29 cellular contexts compared by ENCODE assay signal in the genomic region with DNA sequence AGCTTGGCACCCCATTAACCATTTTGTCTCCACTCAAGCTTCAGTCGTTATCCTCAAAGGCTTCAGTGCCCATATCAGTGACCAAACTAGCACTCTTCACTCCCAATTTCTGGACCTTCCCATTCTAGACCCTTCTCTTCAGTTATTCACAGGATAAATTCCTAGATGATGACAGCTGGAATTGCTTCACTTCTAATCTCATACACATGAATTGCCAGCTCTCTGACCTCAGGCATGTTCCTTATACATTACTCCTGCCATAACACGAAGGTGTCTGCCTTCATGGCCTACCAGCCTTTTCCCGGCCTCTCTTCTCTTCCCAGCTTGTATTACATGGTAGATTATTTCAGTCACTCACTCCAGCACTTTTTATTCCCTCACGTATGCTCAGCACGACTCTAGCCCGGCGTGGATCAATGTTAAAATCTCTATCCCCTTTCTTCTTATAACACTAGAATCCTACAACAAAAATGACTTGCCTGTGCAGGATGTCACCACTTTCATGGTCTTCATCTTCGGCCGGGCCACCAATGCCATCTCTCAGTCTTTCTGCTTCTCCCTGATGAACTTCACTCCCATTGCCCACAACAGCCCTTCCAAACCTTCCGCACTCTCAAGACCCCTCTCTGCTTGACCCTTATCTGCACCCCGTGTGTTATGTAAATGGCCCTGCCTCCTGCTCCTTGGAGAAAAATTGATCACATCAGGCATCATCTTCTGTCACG. TPM values are rescaled to one million over a fixed set of nuclear protein-coding genes. Genes with fewer than 3 reads are reported as not detected.
DNase-seq lines count a peak whose midpoint lies in the region; ATAC-seq and TF ChIP-seq lines count a peak whose summit lies in the region.
"Had no signal": no experiment of that assay in that cellular context is flagged by ENCODE, and none has a peak within 500 bp of the region (broad histone marks: within the 10 kb centered on the region; RNA-seq: fewer than 3 reads in every experiment).

No MANE protein-coding gene starts in this region.

- DNase-seq in right atrium auricular region (ENCODE audit: low spot score), result peak; percentile 40
- DNase-seq in Right ventricle myocardium inferior (ENCODE audit: missing footprints), result no peak
- DNase-seq in esophagus muscularis mucosa (ENCODE audit: extremely low spot score), result peak; percentile 86
- DNase-seq in mesenteric fat pad (ENCODE audit: low spot score), result peak; percentile 20
- DNase-seq in activated CD4-positive, alpha-beta T cell treated with anti-CD3 and anti-CD28 coated beads for 1 hour, result no peak
- no peak for DNase-seq in DMS53 treated with DMSO at 0.1 percent for 48 hours (lab: John Stamatoyannopoulos, UW; ENCODE audit: unreplicated experiment)
- DNase-seq: activated CD4-positive, alpha-beta T cell treated with anti-CD3 and anti-CD28 coated beads, Interleukin-2, amount 50 U/mL, for 1 hour; activated naive CD4-positive, alpha-beta T cell treated with anti-CD3 and anti-CD28 coated beads, Interleukin-2, amount 10 ng/mL, durations not matched to agents 7 days and 5 days; amygdala; CD8-positive, alpha-beta T cell; DMS 273 treated with DMSO at 0.1 percent for 48 hours; head of caudate nucleus; NCI-H1092 treated with DMSO at 0.1 percent for 48 hours; NCI-H187; NCI-H524 treated with DMSO at 0.1 percent for 48 hours; NK-92 treated with Interleukin-12 subunit alpha and Interleukin-12 subunit beta, amount 100 ng/mL, for 24 hours; PC-9; SIG-M5; sigmoid colon; stimulated activated naive CD4-positive, alpha-beta T cell treated with Interleukin-2 at 50 U/mL for 16 hours; SW 1271; T-helper 9 cell had no signal

- H3K27ac ChIP-seq in right atrium auricular region (no peak overlapping the region), esophagus muscularis mucosa (replicated peaks in 1 of 4) (no peak overlapping the region)
- H3K27ac ChIP-seq: cardiac muscle cell, PC-9, prostate gland, sigmoid colon had no signal

- intact Hi-C loops in Right ventricle myocardium inferior (cut with DNase I), result no loop called here
- intact Hi-C loops in esophagus muscularis mucosa (cut with DNase I), result no loop called here

- ATAC-seq in Right ventricle myocardium inferior (no peak), HG03139 (IDR thresholded peaks at IDR 0.05; ENCODE audit: unreplicated experiment) (no peak), HG02870 (IDR thresholded peaks at IDR 0.05; ENCODE audit: unreplicated experiment) (no peak)
- ATAC-seq: CD8-positive, alpha-beta T cell; K562 had no signal

- H3K4me3 ChIP-seq in right atrium auricular region, result no peak overlapping the region
- no peak overlapping the region for H3K4me3 ChIP-seq in esophagus muscularis mucosa
- H3K4me3 ChIP-seq: cardiac muscle cell, K562, PC-9, prostate gland, sigmoid colon had no signal

- peaks cover 0 to 8% of the 10 kb centered on the region in 2 donors for H3K4me1 ChIP-seq in right atrium auricular region
- peaks cover 6 to 25% (median 16%) of the 10 kb centered on the region in 4 donors for H3K4me1 ChIP-seq in esophagus muscularis mucosa
- H3K4me1 ChIP-seq: prostate gland had no signal

- no peaks in the 10 kb centered on the region for H3K9me3 ChIP-seq in right atrium auricular region
- no peaks in the 10 kb centered on the region for H3K9me3 ChIP-seq in esophagus muscularis mucosa
- H3K9me3 ChIP-seq: prostate gland, sigmoid colon had no signal

- TF ChIP-seq CTCF in right atrium auricular region (IDR thresholded peaks at IDR 0.05) (no peak), esophagus muscularis mucosa (IDR thresholded peaks at IDR 0.05) (no peak)

- H3K36me3 ChIP-seq in right atrium auricular region (no peaks in the 10 kb centered on the region), esophagus muscularis mucosa (no peaks in the 10 kb centered on the region)
- H3K36me3 ChIP-seq: cardiac muscle cell, prostate gland, sigmoid colon had no signal

- no peaks in the 10 kb centered on the region for H3K27me3 ChIP-seq in right atrium auricular region
- H3K27me3 ChIP-seq in esophagus muscularis mucosa, result peaks cover 0 to 9% (median 0%) of the 10 kb centered on the region in 4 donors
- H3K27me3 ChIP-seq: sigmoid colon had no signal

- TF ChIP-seq EP300 in esophagus muscularis mucosa (IDR thresholded peaks at IDR 0.05), result no peak

- 93% methylated on average over 12 of the region's 12 CpGs for WGBS in esophagus muscularis mucosa

- no peak for TF ChIP-seq POLR2A in esophagus muscularis mucosa (IDR thresholded peaks at IDR 0.05; ENCODE audit: low read depth)

RNA-seq across cellular contexts. Expression of a gene that starts 36.9 kb away (rescaled TPM):
- 100 to 1,000 TPM; 114 to 169 TPM for total RNA-seq in right atrium auricular region
- 155 TPM for total RNA-seq in Right ventricle myocardium inferior
- 100 to 1,000 TPM; 181 to 447 (median 313) TPM for total RNA-seq in esophagus muscularis mucosa
- 144 TPM for total RNA-seq in mesenteric fat pad

RNA-seq across cellular contexts. Expression of a gene that starts 57.0 kb away (rescaled TPM):
- 10 to 100 TPM; 11.3 to 22.9 TPM for total RNA-seq in right atrium auricular region
- 21.4 TPM for total RNA-seq in Right ventricle myocardium inferior
- total RNA-seq in esophagus muscularis mucosa, result 10 to 100 TPM in 2 of 4 donors, 1 to 10 TPM in 2; 8.3 to 18.3 (median 12.1) TPM
- 5.9 TPM for total RNA-seq in mesenteric fat pad
- total RNA-seq: CD8-positive, alpha-beta T cell; K562; PC-9 had no signal

RNA-seq across cellular contexts. Expression of a gene that starts 58.7 kb away (rescaled TPM):
- total RNA-seq in right atrium auricular region (not detected), Right ventricle myocardium inferior (not detected), esophagus muscularis mucosa (not detected), mesenteric fat pad (not detected)
- total RNA-seq: cardiac muscle cell; CD8-positive, alpha-beta T cell; H4; prostate gland; sigmoid colon; temporal lobe had no signal

Comparison
In these comparisons a context has a peak if more than half of its experiments do, and no peak if none do; other contexts are left out.
1. DNase-seq: peak in right atrium auricular region (single experiment), esophagus muscularis mucosa (single experiment) and mesenteric fat pad (single experiment); none in Right ventricle myocardium inferior (single experiment), activated CD4-positive, alpha-beta T cell treated with anti-CD3 and anti-CD28 coated beads for 1 hour (single experiment) and DMS53 treated with DMSO at 0.1 percent for 48 hours (single experiment).